ENCODE assay signal across 19 cellular contexts in genomic region chr6:20265842-20266241, GRCh38.
"Had no signal": no experiment of that assay in that cellular context is flagged by ENCODE, and none has a peak within 500 bp of the region (broad histone marks: within the 10 kb centered on the region; RNA-seq: fewer than 3 reads in every experiment).

No MANE protein-coding gene starts in this region.

- H3K4me1 ChIP-seq: left lung, lower lobe of right lung, right atrium auricular region had no signal

- H3K36me3 ChIP-seq: left lung, lower lobe of right lung, right atrium auricular region, sigmoid colon, stomach, thoracic aorta, transverse colon had no signal

- H3K4me3 ChIP-seq: left lung, lower lobe of right lung, right atrium auricular region, sigmoid colon, skin epidermis, stomach, thoracic aorta, transverse colon had no signal

- DNase-seq: effector memory CD8-positive, alpha-beta T cell; erythroblast; foreskin melanocyte; head of caudate nucleus; hippocampal formation; left lung; lower lobe of right lung; natural killer cell; sigmoid colon; stimulated activated CD4-positive, alpha-beta T cell treated with anti-CD3 and anti-CD28 coated beads, Interleukin-12 subunit alpha, Interleukin-12 subunit beta, amount 100 ng/mL, for 4 hours; stimulated activated naive CD4-positive, alpha-beta T cell; stomach; substantia nigra; transverse colon had no signal

- ATAC-seq: effector memory CD8-positive, alpha-beta T cell; left lung; lower lobe of right lung; natural killer cell had no signal

- FAIRE-seq: colon, islet of Langerhans had no signal

- H3K27ac ChIP-seq: left lung, lower lobe of right lung, right atrium auricular region, sigmoid colon, skin epidermis, stomach, thoracic aorta, transverse colon had no signal

- H3K9me3 ChIP-seq: lower lobe of right lung, sigmoid colon had no signal

- H3K27me3 ChIP-seq: left lung, right atrium auricular region, sigmoid colon, stomach, transverse colon had no signal
